ENCODE assay signal across 1 cellular context in the genomic region with DNA sequence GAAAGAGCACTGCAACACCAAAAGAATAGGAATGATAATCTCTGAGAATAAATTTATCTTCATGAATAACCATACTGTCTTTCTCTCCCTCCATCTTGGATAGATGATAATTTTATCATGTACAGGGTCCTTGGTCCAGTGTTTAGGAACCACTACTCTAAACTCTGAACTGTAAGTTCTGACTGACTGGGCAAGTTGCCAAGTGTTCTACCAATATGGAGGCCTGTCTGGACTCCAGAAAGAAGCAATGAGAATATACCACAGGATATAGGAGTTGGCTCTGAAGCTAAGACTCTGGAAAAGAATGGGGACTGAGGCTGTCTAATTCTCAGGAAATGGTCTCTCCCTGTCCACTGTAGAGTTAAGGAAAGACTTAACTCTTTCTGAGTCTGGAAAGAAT.
TF ChIP-seq lines count a peak whose summit lies in the region.

No MANE protein-coding gene starts in this region.

TF ChIP-seq in GM23338, 12 proteins besides CTCF, POLR2A, EP300 and RAD21 (continued from another document):
- TF ChIP-seq REST (IDR thresholded peaks at IDR 0.05; ENCODE audit: unreplicated experiment), result no peak
- TF ChIP-seq EZH2 (IDR thresholded peaks at IDR 0.05; ENCODE audit: low read depth, unreplicated experiment), result no peak
- TF ChIP-seq NANOG (IDR thresholded peaks at IDR 0.05; ENCODE audit: borderline replicate concordance), result no peak
- no peak for TF ChIP-seq STAT1 (IDR thresholded peaks at IDR 0.05; ENCODE audit: unreplicated experiment)
- TF ChIP-seq, protein P1, sequence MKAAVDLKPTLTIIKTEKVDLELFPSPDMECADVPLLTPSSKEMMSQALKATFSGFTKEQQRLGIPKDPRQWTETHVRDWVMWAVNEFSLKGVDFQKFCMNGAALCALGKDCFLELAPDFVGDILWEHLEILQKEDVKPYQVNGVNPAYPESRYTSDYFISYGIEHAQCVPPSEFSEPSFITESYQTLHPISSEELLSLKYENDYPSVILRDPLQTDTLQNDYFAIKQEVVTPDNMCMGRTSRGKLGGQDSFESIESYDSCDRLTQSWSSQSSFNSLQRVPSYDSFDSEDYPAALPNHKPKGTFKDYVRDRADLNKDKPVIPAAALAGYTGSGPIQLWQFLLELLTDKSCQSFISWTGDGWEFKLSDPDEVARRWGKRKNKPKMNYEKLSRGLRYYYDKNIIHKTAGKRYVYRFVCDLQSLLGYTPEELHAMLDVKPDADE (IDR thresholded peaks at IDR 0.05), result no peak
- no peak for TF ChIP-seq ZNF462 (CRISPR knock-in tag; IDR thresholded peaks at IDR 0.05)
- no peak for TF ChIP-seq POLR2AphosphoS5 (IDR thresholded peaks at IDR 0.05; ENCODE audit: low read depth)
